ENCODE assay signal across 8 cellular contexts in the genomic region with DNA sequence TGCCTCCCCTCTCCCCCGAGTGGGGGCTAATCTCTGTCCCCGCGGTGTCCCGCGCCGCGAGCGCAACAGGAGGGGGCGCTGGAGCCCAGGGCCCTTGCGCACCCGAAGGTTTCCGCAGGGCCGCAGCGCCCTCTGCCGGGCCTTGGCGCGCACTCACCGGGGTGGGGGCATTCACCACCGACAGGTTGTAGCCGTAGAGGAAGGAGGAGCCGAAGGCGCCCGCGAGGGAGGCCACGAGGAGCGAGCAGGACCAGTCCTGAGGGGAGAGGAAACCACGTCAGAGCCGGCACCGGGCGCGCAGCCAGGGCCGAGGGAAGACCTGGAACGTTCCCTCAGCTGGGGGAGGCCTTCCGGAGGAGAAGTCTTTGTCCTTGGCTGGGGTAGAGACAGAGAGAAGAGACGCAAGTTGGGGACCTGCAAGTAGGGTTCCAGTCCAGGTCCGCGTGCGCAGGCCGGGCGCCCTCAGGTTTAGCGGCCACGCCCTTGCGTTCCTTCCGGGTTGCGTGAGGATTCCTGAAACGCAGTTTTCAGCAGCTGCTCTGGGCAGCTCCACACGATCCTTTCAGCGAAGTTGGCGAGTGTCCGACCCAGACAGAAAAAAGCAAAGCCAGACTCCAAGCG. TPM values are rescaled to one million over a fixed set of nuclear protein-coding genes. Genes with fewer than 3 reads are reported as not detected.
DNase-seq lines count a peak whose midpoint lies in the region; ATAC-seq and TF ChIP-seq lines count a peak whose summit lies in the region.

No MANE protein-coding gene starts in this region.

- 41% methylated on average over 51 of the region's 51 CpGs for WGBS in liver

- no peaks in the 10 kb centered on the region for H3K27me3 ChIP-seq in liver (ENCODE audit: control insufficient read depth in 4 of 4, insufficient read depth in 4 of 4, low read length in 3 of 4)

- peak; percentile 94 for ATAC-seq in GM18873 (IDR thresholded peaks at IDR 0.05; ENCODE audit: low FRiP score, unreplicated experiment)
- peak; percentile 92 for ATAC-seq in HG03139 (IDR thresholded peaks at IDR 0.05; ENCODE audit: unreplicated experiment)

- H3K9ac ChIP-seq in liver (ENCODE audit: low read depth in 1 of 2, low read length in 2 of 2) = no peak overlapping the region

- peaks cover 20 to 68% (median 49%) of the 10 kb centered on the region in 4 donors for H3K4me1 ChIP-seq in liver (ENCODE audit: control insufficient read depth in 4 of 4, insufficient read depth in 4 of 4, low read length in 3 of 4)

- TF ChIP-seq RAD21 in liver (IDR thresholded peaks at IDR 0.05) = peak; percentile 83 to 89

- H3K4me3 ChIP-seq in liver (ENCODE audit: low read depth in 1 of 3, low read length in 3 of 3) = peak overlapping the region in 2 of 3 donors; percentile 4 to 37

- H3K9me3 ChIP-seq in liver (ENCODE audit: control insufficient read depth in 4 of 4, low read length in 3 of 4) = no peaks in the 10 kb centered on the region

- H3K27ac ChIP-seq in liver (ENCODE audit: low read depth in 1 of 2, low read length in 2 of 2) = peak overlapping the region; percentile 64 to 81

- DNase-seq in AG08396 (ENCODE audit: low spot score) (peak; percentile 95), NCI-H446 treated with DMSO at 0.1 percent for 48 hours (lab: John Stamatoyannopoulos, UW) (peak; percentile 72), dermis microvascular lymphatic vessel endothelial cell (ENCODE audit: low read depth in 2 of 2) (peak; percentile 83 to 94)
- DNase-seq in activated CD4-positive, alpha-beta T cell treated with anti-CD3 and anti-CD28 coated beads, Interleukin-2, amount 50 U/mL, for 48 hours = peak; percentile 94 to 96
- peak; percentile 90 for DNase-seq in stimulated activated CD4-positive, alpha-beta T cell treated with anti-CD3 and anti-CD28 coated beads, Interleukin-4, amount 100 ng/mL, for 1 hour

- no peaks in the 10 kb centered on the region for H3K36me3 ChIP-seq in liver (ENCODE audit: control insufficient read depth in 4 of 4, insufficient read depth in 3 of 4, low read depth in 1 of 4, low read length in 3 of 4)

- peak; percentile 72 for TF ChIP-seq CTCF in liver (IDR thresholded peaks at IDR 0.05; ENCODE audit: low read depth, low read length, missing input control)

TF ChIP-seq in liver, 16 proteins besides CTCF, POLR2A, EP300 and RAD21:
- TF ChIP-seq, protein P1, sequence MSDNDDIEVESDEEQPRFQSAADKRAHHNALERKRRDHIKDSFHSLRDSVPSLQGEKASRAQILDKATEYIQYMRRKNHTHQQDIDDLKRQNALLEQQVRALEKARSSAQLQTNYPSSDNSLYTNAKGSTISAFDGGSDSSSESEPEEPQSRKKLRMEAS (IDR thresholded peaks at IDR 0.05) = peak; percentile 31
- TF ChIP-seq YY1 (IDR thresholded peaks at IDR 0.05) (no peak), GABPA (IDR thresholded peaks at IDR 0.05 in 1 of 2, conservative IDR thresholded peaks at IDR 0.05 in 1 of 2) (peak in 1 of 2 donors; percentile 62), HNF4A (conservative IDR thresholded peaks at IDR 0.05) (no peak), RXRA (IDR thresholded peaks at IDR 0.05) (no peak)
- TF ChIP-seq, protein P2, sequence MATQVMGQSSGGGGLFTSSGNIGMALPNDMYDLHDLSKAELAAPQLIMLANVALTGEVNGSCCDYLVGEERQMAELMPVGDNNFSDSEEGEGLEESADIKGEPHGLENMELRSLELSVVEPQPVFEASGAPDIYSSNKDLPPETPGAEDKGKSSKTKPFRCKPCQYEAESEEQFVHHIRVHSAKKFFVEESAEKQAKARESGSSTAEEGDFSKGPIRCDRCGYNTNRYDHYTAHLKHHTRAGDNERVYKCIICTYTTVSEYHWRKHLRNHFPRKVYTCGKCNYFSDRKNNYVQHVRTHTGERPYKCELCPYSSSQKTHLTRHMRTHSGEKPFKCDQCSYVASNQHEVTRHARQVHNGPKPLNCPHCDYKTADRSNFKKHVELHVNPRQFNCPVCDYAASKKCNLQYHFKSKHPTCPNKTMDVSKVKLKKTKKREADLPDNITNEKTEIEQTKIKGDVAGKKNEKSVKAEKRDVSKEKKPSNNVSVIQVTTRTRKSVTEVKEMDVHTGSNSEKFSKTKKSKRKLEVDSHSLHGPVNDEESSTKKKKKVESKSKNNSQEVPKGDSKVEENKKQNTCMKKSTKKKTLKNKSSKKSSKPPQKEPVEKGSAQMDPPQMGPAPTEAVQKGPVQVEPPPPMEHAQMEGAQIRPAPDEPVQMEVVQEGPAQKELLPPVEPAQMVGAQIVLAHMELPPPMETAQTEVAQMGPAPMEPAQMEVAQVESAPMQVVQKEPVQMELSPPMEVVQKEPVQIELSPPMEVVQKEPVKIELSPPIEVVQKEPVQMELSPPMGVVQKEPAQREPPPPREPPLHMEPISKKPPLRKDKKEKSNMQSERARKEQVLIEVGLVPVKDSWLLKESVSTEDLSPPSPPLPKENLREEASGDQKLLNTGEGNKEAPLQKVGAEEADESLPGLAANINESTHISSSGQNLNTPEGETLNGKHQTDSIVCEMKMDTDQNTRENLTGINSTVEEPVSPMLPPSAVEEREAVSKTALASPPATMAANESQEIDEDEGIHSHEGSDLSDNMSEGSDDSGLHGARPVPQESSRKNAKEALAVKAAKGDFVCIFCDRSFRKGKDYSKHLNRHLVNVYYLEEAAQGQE (IDR thresholded peaks at IDR 0.05) = peak; percentile 26

RNA-seq across cellular contexts. Expression of a gene that starts 2.4 kb away (rescaled TPM):
- total RNA-seq in dermis microvascular lymphatic vessel endothelial cell (0.90 and 1.1 TPM in 2 replicates), liver (10 to 100 TPM; 25.7 to 49.0 TPM)
- 10 to 100 TPM in 1 of 2 donors, 1 to 10 TPM in 1; 6.2 to 17.5 TPM for polyA plus RNA-seq in liver

Comparison
In these comparisons a context has a peak if more than half of its experiments do, and no peak if none do; other contexts are left out.
1. Peak in every context shown above with its lines: DNase-seq, ATAC-seq, H3K4me3 ChIP-seq and H3K27ac ChIP-seq.
2. RNA of a gene that starts 2.4 kb away (total RNA-seq): 25.7 to 49.0 TPM in liver; 0.90 to 1.1 TPM in dermis microvascular lymphatic vessel endothelial cell; every median in the first group is over 10 times any median in the second.